Comparison of ENCODE assay signal across 25 cellular contexts in the genomic region with DNA sequence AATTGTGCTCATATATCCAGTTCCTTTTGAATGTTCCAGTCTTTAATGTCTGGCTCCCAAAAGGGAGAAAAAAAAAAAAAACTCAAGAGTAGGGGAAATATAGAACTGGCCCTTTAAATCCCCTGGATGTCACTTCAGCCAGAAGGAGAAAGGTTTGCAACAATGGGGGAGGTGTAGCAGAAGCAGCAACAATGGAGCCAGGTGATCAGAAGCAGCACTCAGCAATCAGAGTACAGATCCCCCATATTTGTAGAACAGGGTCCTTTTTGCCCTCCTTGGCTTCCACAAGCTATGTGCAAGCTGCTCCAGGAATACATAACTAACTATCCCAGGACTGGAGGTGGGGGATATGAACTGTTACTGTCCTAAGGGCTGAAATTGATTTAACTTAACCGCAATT. TPM values are rescaled to one million over a fixed set of nuclear protein-coding genes. Genes with fewer than 3 reads are reported as not detected.
DNase-seq lines count a peak whose midpoint lies in the region; ATAC-seq lines count a peak whose summit lies in the region.
"Had no signal": no experiment of that assay in that cellular context is flagged by ENCODE, and none has a peak within 500 bp of the region (broad histone marks: within the 10 kb centered on the region; RNA-seq: fewer than 3 reads in every experiment).

No MANE protein-coding gene starts in this region.

- H3K4me3 ChIP-seq in H7 (ENCODE audit: insufficient read depth, low read depth, low read length), result no peak overlapping the region
- no peak overlapping the region for H3K4me3 ChIP-seq in iPS-20b (ENCODE audit: low read length)
- H3K4me3 ChIP-seq: BLaER1, dorsolateral prefrontal cortex, K562, uterus had no signal

- H3K9me3 ChIP-seq in iPS-20b (ENCODE audit: insufficient read depth, low read depth, low read length), result no peaks in the 10 kb centered on the region
- H3K9me3 ChIP-seq: BLaER1, neutrophil, uterus had no signal

- DNase-seq in H7 (peak; percentile 50), NCI-H146 (lab: John Stamatoyannopoulos, UW) (peak; percentile 18), NCI-H748 treated with DMSO at 0.1 percent for 48 hours (lab: John Stamatoyannopoulos, UW) (peak; percentile 24), nucleus accumbens (lab: John Stamatoyannopoulos, UW) (no peak)
- no peak for DNase-seq in stimulated activated CD8-positive, alpha-beta memory T cell treated with anti-CD3 and anti-CD28 coated beads, Interleukin-4, amount 100 ng/mL, for 48 hours
- DNase-seq: activated CD4-positive, alpha-beta T cell treated with anti-CD3 and anti-CD28 coated beads for 1 hour; activated gamma-delta T cell; activated naive CD8-positive, alpha-beta T cell treated with anti-CD3 and anti-CD28 coated beads, Interleukin-2, amount 50 U/mL, for 24 hours; activated T-cell treated with anti-CD3 and anti-CD28 coated beads, Interleukin-2, amount 50 U/mL, for 1 hour; dorsolateral prefrontal cortex; glutamatergic neuron; left colon; MM.1S; NCI-H1930; NCI-H524; small intestine; uterus had no signal

- ATAC-seq in GM21717 (IDR thresholded peaks at IDR 0.05; ENCODE audit: unreplicated experiment) (no peak), HG03520 (IDR thresholded peaks at IDR 0.05; ENCODE audit: unreplicated experiment) (no peak)
- ATAC-seq: activated naive CD8-positive, alpha-beta T cell treated with anti-CD3 and anti-CD28 coated beads, Interleukin-2, amount 50 U/mL, for 24 hours; K562; left colon; stimulated activated memory B cell treated with anti-CD40 and anti-IgM and Interleukin-4, amounts not matched to agents 10 μg/mL and 1 μg/mL and 100 μg/mL, for 72 hours had no signal

- H3K4me1 ChIP-seq in iPS-20b (ENCODE audit: insufficient read depth, low read length), result peaks cover 17% of the 10 kb centered on the region; the same call in 1 of the 2 replicates
- H3K4me1 ChIP-seq: uterus had no signal

- no peaks in the 10 kb centered on the region for H3K36me3 ChIP-seq in H7 (replicated peaks; ENCODE audit: control insufficient read depth, insufficient read depth, low read length)
- H3K36me3 ChIP-seq in iPS-20b (ENCODE audit: insufficient read depth, low read depth, low read length), result no peaks in the 10 kb centered on the region
- H3K36me3 ChIP-seq: BLaER1, neutrophil, uterus had no signal

- no peaks in the 10 kb centered on the region for H3K27me3 ChIP-seq in H7 (ENCODE audit: control insufficient read depth, insufficient read depth, low read length)
- H3K27me3 ChIP-seq in iPS-20b (ENCODE audit: insufficient read depth, low read length), result no peaks in the 10 kb centered on the region
- H3K27me3 ChIP-seq: BLaER1, dorsolateral prefrontal cortex, neutrophil, uterus had no signal

- H3K27ac ChIP-seq in iPS-20b (ENCODE audit: low read length), result peak overlapping the region; percentile 42
- H3K27ac ChIP-seq: BLaER1, dorsolateral prefrontal cortex, neutrophil, RWPE1, uterus had no signal

- H3K9ac ChIP-seq in iPS-20b (ENCODE audit: low read depth, low read length), result peak overlapping the region; percentile 44; the same call in 1 of the 2 replicates
- H3K9ac ChIP-seq: BLaER1 had no signal

RNA-seq across cellular contexts. Expression of a gene that starts 25.8 kb away (rescaled TPM):
- total RNA-seq in H7 (2014; rRNA removed; shearing (Covaris generic)), result 17.5 and 30.0 TPM in 2 replicates

Comparison
In these comparisons a context has a peak if more than half of its experiments do, and no peak if none do; other contexts are left out.
1. DNase-seq: peak in H7 (single experiment), NCI-H146 (single experiment) and NCI-H748 treated with DMSO at 0.1 percent for 48 hours (single experiment); none in nucleus accumbens (0 of 56) and stimulated activated CD8-positive, alpha-beta memory T cell treated with anti-CD3 and anti-CD28 coated beads, Interleukin-4, amount 100 ng/mL, for 48 hours (single experiment).